In genomic region chr13:41059466-41059865, GRCh38 we compare ENCODE assay signal across 8 cellular contexts. TPM values are rescaled to one million over a fixed set of nuclear protein-coding genes. Genes with fewer than 3 reads are reported as not detected.
DNase-seq lines count a peak whose midpoint lies in the region; ATAC-seq, FAIRE-seq and TF ChIP-seq lines count a peak whose summit lies in the region.

No MANE protein-coding gene starts in this region.

- ATAC-seq in right lobe of liver = no peak
- no peak for ATAC-seq in HG03039 (IDR thresholded peaks at IDR 0.05; ENCODE audit: unreplicated experiment)
- no peak for ATAC-seq in HG03097 (IDR thresholded peaks at IDR 0.05; ENCODE audit: low FRiP score, unreplicated experiment)

- no peaks in the 10 kb centered on the region for H3K9me2 ChIP-seq in Karpas-422 (replicated peaks; ENCODE audit: insufficient read depth, low read length)

- FAIRE-seq in astrocyte (lab: Jason Lieb, UNC) = no peak

- peak overlapping the region; percentile 99 for H3K4me3 Mint-ChIP-seq in astrocyte (ENCODE audit: unreplicated experiment)

- H3K4me3 ChIP-seq in Karpas-422 (ENCODE audit: low read length) (peak overlapping the region; percentile 83), astrocyte (ENCODE audit: insufficient read depth, low read depth, low read length) (peak overlapping the region; percentile 88), right lobe of liver (peak overlapping the region; percentile 64 to 80 (median 78)), tibial artery (peak overlapping the region; percentile 76 to 79)

- 2% methylated on average over 6 of the region's 6 CpGs for WGBS in right lobe of liver (ENCODE audit: insufficient coverage, low coverage, low lambda C conversion rate, missing lambda C conversion rate)

- no peaks in the 10 kb centered on the region for H4K20me1 ChIP-seq in Karpas-422 (ENCODE audit: insufficient read depth, low read depth, low read length)
- H4K20me1 ChIP-seq in astrocyte (ENCODE audit: insufficient read depth, low read length) = peaks cover 39% of the 10 kb centered on the region

- H3K27ac ChIP-seq in C4-2B (peak overlapping the region; percentile 93), Karpas-422 (ENCODE audit: low read length) (no peak overlapping the region), astrocyte (ENCODE audit: low read depth, low read length) (peak overlapping the region; percentile 96), right lobe of liver (peak overlapping the region; percentile 89 to 99 (median 92)), tibial artery (peak overlapping the region; percentile 95 to 97)

- H2AFZ ChIP-seq in Karpas-422 (ENCODE audit: low read length) (peak overlapping the region; percentile 89), astrocyte (ENCODE audit: low read depth, low read length) (no peak overlapping the region)

- DNase-seq in Karpas-422 = peak; percentile 45
- DNase-seq in astrocyte (ENCODE audit: low read depth) = no peak
- no peak for DNase-seq in right lobe of liver
- no peak for DNase-seq in tibial artery
- DNase-seq in NCI-H2081 treated with DMSO at 0.1 percent for 48 hours (lab: John Stamatoyannopoulos, UW) = no peak

- H3K4me1 ChIP-seq in Karpas-422 (ENCODE audit: low read length) = peaks cover 38% of the 10 kb centered on the region
- H3K4me1 ChIP-seq in astrocyte (ENCODE audit: insufficient read depth, low read length) = peaks cover 16% of the 10 kb centered on the region
- peaks cover 0 to 61% (median 18%) of the 10 kb centered on the region in 4 donors for H3K4me1 ChIP-seq in right lobe of liver
- peaks cover 0 to 65% (median 38%) of the 10 kb centered on the region in 4 donors for H3K4me1 ChIP-seq in tibial artery

- peaks cover 25% of the 10 kb centered on the region for H3K79me2 ChIP-seq in Karpas-422 (ENCODE audit: low read length)
- H3K79me2 ChIP-seq in astrocyte (ENCODE audit: insufficient read depth, low read length) = peaks cover 75% of the 10 kb centered on the region

- H3K27ac Mint-ChIP-seq in astrocyte (ENCODE audit: unreplicated experiment) = peak overlapping the region; percentile 96

- peaks cover 45% of the 10 kb centered on the region for H3K4me1 Mint-ChIP-seq in astrocyte (ENCODE audit: low read depth, unreplicated experiment)

- H3K9me3 ChIP-seq in Karpas-422 (ENCODE audit: low read length) (no peaks in the 10 kb centered on the region), astrocyte (ENCODE audit: insufficient read depth, low read depth, low read length) (no peaks in the 10 kb centered on the region), right lobe of liver (no peaks in the 10 kb centered on the region), tibial artery (no peaks in the 10 kb centered on the region)

- H3K36me3 ChIP-seq in Karpas-422 (ENCODE audit: insufficient read depth, low read length) (peaks cover 6% of the 10 kb centered on the region; the same call in 1 of the 2 replicates), astrocyte (ENCODE audit: insufficient read depth, low read length) (no peaks in the 10 kb centered on the region), right lobe of liver (no peaks in the 10 kb centered on the region), tibial artery (no peaks in the 10 kb centered on the region)

- H3K9me3 Mint-ChIP-seq in astrocyte (ENCODE audit: unreplicated experiment) = no peaks in the 10 kb centered on the region

- H3K4me2 ChIP-seq in Karpas-422 (ENCODE audit: low read depth, low read length, poor library complexity, severe bottlenecking) (peak overlapping the region; percentile 88), astrocyte (ENCODE audit: low read length) (peak overlapping the region; percentile 89)

- H3K9ac ChIP-seq in Karpas-422 (ENCODE audit: low read length) = peak overlapping the region; percentile 76
- peak overlapping the region; percentile 95 for H3K9ac ChIP-seq in astrocyte (ENCODE audit: low read length)

- no peaks in the 10 kb centered on the region for H3K27me3 Mint-ChIP-seq in astrocyte (ENCODE audit: low read depth, unreplicated experiment)

- H3K27me3 ChIP-seq in Karpas-422 (ENCODE audit: low read length) (no peaks in the 10 kb centered on the region), astrocyte (ENCODE audit: insufficient read depth, low read length) (no peaks in the 10 kb centered on the region), right lobe of liver (no peaks in the 10 kb centered on the region), tibial artery (no peaks in the 10 kb centered on the region)

- TF ChIP-seq CTCF in C4-2B (conservative IDR thresholded peaks at IDR 0.05) = no peak
- TF ChIP-seq CTCF in astrocyte (IDR thresholded peaks at IDR 0.05; ENCODE audit: insufficient read depth, low read depth, low read length) = no peak
- no peak for TF ChIP-seq CTCF in right lobe of liver (IDR thresholded peaks at IDR 0.05)
- TF ChIP-seq CTCF in tibial artery (IDR thresholded peaks at IDR 0.05) = no peak

- no peaks in the 10 kb centered on the region for H3K36me3 Mint-ChIP-seq in astrocyte (ENCODE audit: low read depth, unreplicated experiment)

- no peak for TF ChIP-seq POLR2A in right lobe of liver (IDR thresholded peaks at IDR 0.05)

- intact Hi-C loops in right lobe of liver (cut with DNase I) (no loop called here), tibial artery (cut with DNase I; ENCODE audit: low total_unique reads) (loop anchor here (10.0 kb wide), 1 partner anchor 285 kb away; the partner anchor contains the start of gene MRPS31)

RNA-seq across cellular contexts. Expression of gene WBP4, which starts 1.8 kb away (rescaled TPM):
- total RNA-seq in Karpas-422 (2014; rRNA removed; shearing (Covaris generic); ENCODE audit: low replicate concordance) = 4.5 and 6.0 TPM in 2 replicates
- total RNA-seq in astrocyte (10.4 and 10.6 TPM in 2 replicates), right lobe of liver (1 to 10 TPM; 3.8 to 6.9 (median 4.6) TPM)

RNA-seq across cellular contexts. Expression of gene ELF1, which starts 40.4 kb away (rescaled TPM):
- total RNA-seq in Karpas-422 (2014; rRNA removed; shearing (Covaris generic); ENCODE audit: low replicate concordance) = 66.1 and 84.0 TPM in 2 replicates
- total RNA-seq in astrocyte = 69.1 and 75.1 TPM in 2 replicates
- total RNA-seq in right lobe of liver = 10 to 100 TPM; 24.1 to 35.4 (median 31.0) TPM
